ENCODE assay signal across 9 cellular contexts in genomic region chr3:126180477-126181397, GRCh38. TPM values are rescaled to one million over a fixed set of nuclear protein-coding genes. Genes with fewer than 3 reads are reported as not detected.
DNase-seq lines count a peak whose midpoint lies in the region; TF ChIP-seq lines count a peak whose summit lies in the region.
"Had no signal": no experiment of that assay in that cellular context is flagged by ENCODE, and none has a peak within 500 bp of the region (broad histone marks: within the 10 kb centered on the region; RNA-seq: fewer than 3 reads in every experiment).

Gene ALDH1L1, minus strand, starts transcription at chr3:126180586. Its CDS starts 19,607 bp downstream, at chr3:126160979.

- no peak for TF ChIP-seq CTCF in CD14-positive monocyte (IDR thresholded peaks at IDR 0.05)

- peak in 51 of 56 donors; percentile 34 to 93 (median 74) for DNase-seq in amygdala (lab: John Stamatoyannopoulos, UW)
- DNase-seq in hippocampal formation (lab: John Stamatoyannopoulos, UW) = peak; percentile 65 to 67
- DNase-seq in T-helper 9 cell = no peak
- no peak for DNase-seq in UCSD-AML1 (lab: John Stamatoyannopoulos, UW; ENCODE audit: unreplicated experiment)
- no peak for DNase-seq in CD14-positive monocyte (ENCODE audit: low spot score)
- no peak for DNase-seq in activated CD4-positive, alpha-beta T cell treated with anti-CD3 and anti-CD28 coated beads, Interleukin-2, amount 50 U/mL, for 1 hour

- H3K4me1 ChIP-seq in HUES48 (ENCODE audit: control insufficient read depth, insufficient read depth, low read length) = peaks cover 11% of the 10 kb centered on the region; the same call in 1 of the 2 replicates
- peaks cover 5% of the 10 kb centered on the region for H3K4me1 ChIP-seq in rectal smooth muscle tissue (ENCODE audit: control insufficient read depth, insufficient read depth, low read length)

- H3K36me3 ChIP-seq in HUES48 (ENCODE audit: control insufficient read depth, insufficient read depth, low read length) = no peaks in the 10 kb centered on the region
- no peaks in the 10 kb centered on the region for H3K36me3 ChIP-seq in rectal smooth muscle tissue (ENCODE audit: control insufficient read depth, insufficient read depth, low read length)

- peak within 1 kb of the TSS; percentile 55 for H3K27ac ChIP-seq in HUES48 (ENCODE audit: low read depth, low read length)
- peak within 1 kb of the TSS; percentile 49 for H3K27ac ChIP-seq in rectal smooth muscle tissue (ENCODE audit: low read depth, low read length)
- H3K27ac ChIP-seq: KMS-11 had no signal

- peak within 1 kb of the TSS in 2 of 7 donors; percentile 53 to 54 for H3K27ac Mint-ChIP-seq in CD14-positive monocyte

- no peak within 1 kb of the TSS; the same call in 1 of the 2 replicates for H3K9ac ChIP-seq in HUES48 (ENCODE audit: low read depth, low read length)
- no peak within 1 kb of the TSS for H3K9ac ChIP-seq in rectal smooth muscle tissue (ENCODE audit: low read length)
- H3K9ac ChIP-seq: KMS-11 had no signal

- no peaks in the 10 kb centered on the region for H3K4me1 Mint-ChIP-seq in CD14-positive monocyte

- peak within 1 kb of the TSS in 1 of 2 donors; percentile 88 for H3K4me3 Mint-ChIP-seq in CD14-positive monocyte

- no peaks in the 10 kb centered on the region for H3K9me3 ChIP-seq in HUES48 (ENCODE audit: control insufficient read depth, insufficient read depth, low read length)

- peak within 1 kb of the TSS; percentile 62 for H3K4me3 ChIP-seq in HUES48 (ENCODE audit: low read depth, low read length)
- H3K4me3 ChIP-seq in rectal smooth muscle tissue (ENCODE audit: low read length) = peak within 1 kb of the TSS; percentile 69

- H3K27me3 ChIP-seq in HUES48 (ENCODE audit: control insufficient read depth, insufficient read depth, low read length) (peaks cover 53% of the 10 kb centered on the region), rectal smooth muscle tissue (ENCODE audit: control insufficient read depth, insufficient read depth, low read length) (no peaks in the 10 kb centered on the region)

- H3K36me3 Mint-ChIP-seq in CD14-positive monocyte = no peaks in the 10 kb centered on the region

- H3K27me3 Mint-ChIP-seq in CD14-positive monocyte (ENCODE audit: low read depth in 3 of 3) = peaks cover 43 to 59% (median 53%) of the 10 kb centered on the region in 3 donors

- H3K9me3 Mint-ChIP-seq in CD14-positive monocyte = peaks cover 0 to 7% (median 6%) of the 10 kb centered on the region in 7 donors

- intact Hi-C loops in CD14-positive monocyte (cut with micrococcal nuclease) = no loop called here

RNA-seq across cellular contexts. Expression of gene ALDH1L1, which starts in this region (rescaled TPM):
- polyA plus RNA-seq in CD14-positive monocyte = not detected

Comparison
In these comparisons a context has a peak if more than half of its experiments do, and no peak if none do; other contexts are left out.
1. DNase-seq: peak in amygdala (51 of 56) and hippocampal formation (2 of 2); none in T-helper 9 cell (single experiment), UCSD-AML1 (single experiment), CD14-positive monocyte (single experiment) and activated CD4-positive, alpha-beta T cell treated with anti-CD3 and anti-CD28 coated beads, Interleukin-2, amount 50 U/mL, for 1 hour (single experiment).